8 cellular contexts compared by ENCODE assay signal in the genomic region with DNA sequence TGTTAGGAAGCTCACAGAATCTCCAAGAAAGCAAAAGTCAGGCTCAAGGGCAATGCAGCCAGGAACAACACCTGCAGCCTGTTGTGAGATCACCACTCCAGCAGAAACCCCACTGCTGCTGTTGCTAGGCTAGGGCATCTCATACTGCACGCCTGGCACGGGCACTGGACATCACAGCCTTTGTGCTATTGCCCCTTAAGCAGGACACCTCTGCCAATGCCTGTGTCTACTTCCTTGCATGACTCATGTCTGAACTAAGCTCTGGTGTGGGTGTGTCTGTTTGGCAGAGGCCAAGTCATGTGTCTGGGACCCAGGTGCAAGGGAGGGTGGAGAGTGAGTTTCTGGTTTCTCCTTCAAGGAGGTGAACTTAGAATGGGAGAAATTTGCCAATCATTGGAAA. TPM values are rescaled to one million over a fixed set of nuclear protein-coding genes. Genes with fewer than 3 reads are reported as not detected.
A peak's percentile ranks its signal among the peaks of the same experiment; 100 is the strongest.
DNase-seq lines count a peak whose midpoint lies in the region; ATAC-seq and TF ChIP-seq lines count a peak whose summit lies in the region.

No MANE protein-coding gene starts in this region.

- peak overlapping the region; percentile 27 for H2AFZ ChIP-seq in MM.1S (ENCODE audit: low read length)
- no peak overlapping the region for H2AFZ ChIP-seq in neural progenitor cell (replicated peaks)

- CTCF ChIA-PET in activated B cell treated with CpG ODN at 0.5 μM for 24 hours (lab: Charles Lee): interaction anchor here (0.7 to 5.3 kb wide), 3 partner anchors 15 to 409 kb away, joined by 3 to 30 read pairs (median 3); no protein-coding TSS in a partner anchor

- H3K9me3 ChIP-seq in MM.1S (replicated peaks; ENCODE audit: insufficient read depth, low read length) (no peaks in the 10 kb centered on the region), endodermal cell (ENCODE audit: control insufficient read depth, low read length) (peaks cover 13% of the 10 kb centered on the region), neural progenitor cell (ENCODE audit: low read depth) (no peaks in the 10 kb centered on the region)

- H3K4me1 Mint-ChIP-seq in activated B cell treated with CpG ODN at 0.5 μM for 24 hours: peaks cover 65% of the 10 kb centered on the region
- H3K4me1 Mint-ChIP-seq in endodermal cell: peaks cover 48% of the 10 kb centered on the region
- peaks cover 8% of the 10 kb centered on the region for H3K4me1 Mint-ChIP-seq in neural progenitor cell

- H4K20me1 ChIP-seq in MM.1S (ENCODE audit: insufficient read depth, low read length): no peaks in the 10 kb centered on the region
- H4K20me1 ChIP-seq in neural progenitor cell (ENCODE audit: low read depth): no peaks in the 10 kb centered on the region

- no peaks in the 10 kb centered on the region for H3K36me3 Mint-ChIP-seq in activated B cell treated with CpG ODN at 0.5 μM for 24 hours (ENCODE audit: low read depth)
- no peaks in the 10 kb centered on the region for H3K36me3 Mint-ChIP-seq in endodermal cell (ENCODE audit: low read depth)
- H3K36me3 Mint-ChIP-seq in neural progenitor cell: no peaks in the 10 kb centered on the region

- intact Hi-C loops in activated B cell treated with CpG ODN at 0.5 μM for 24 hours (cut with micrococcal nuclease): loop anchor here (1.0 to 10.0 kb wide), 3 partner anchors 10 to 1068 kb away; a partner anchor contains a TSS

- H3K4me3 Mint-ChIP-seq in activated B cell treated with CpG ODN at 0.5 μM for 24 hours: peak overlapping the region; percentile 12
- H3K4me3 Mint-ChIP-seq in endodermal cell: no peak overlapping the region
- H3K4me3 Mint-ChIP-seq in neural progenitor cell: no peak overlapping the region

- WGBS in endodermal cell (ENCODE audit: insufficient coverage in 1 of 2, insufficient read length in 1 of 2), 2 experiments: 92 to 100% methylated on average over 2 of the region's 2 CpGs

- H3K4me3 ChIP-seq in MM.1S (ENCODE audit: low read length) (no peak overlapping the region), endodermal cell (ENCODE audit: low read length) (no peak overlapping the region), neural progenitor cell (no peak overlapping the region)

- H3K36me3 ChIP-seq in MM.1S (replicated peaks; ENCODE audit: insufficient read depth, low read length): no peaks in the 10 kb centered on the region
- no peaks in the 10 kb centered on the region for H3K36me3 ChIP-seq in endodermal cell (ENCODE audit: control insufficient read depth, insufficient read depth, low read length)
- H3K36me3 ChIP-seq in neural progenitor cell: no peaks in the 10 kb centered on the region

- H3K27ac Mint-ChIP-seq in activated B cell treated with CpG ODN at 0.5 μM for 24 hours: peak overlapping the region; percentile 6
- no peak overlapping the region for H3K27ac Mint-ChIP-seq in endodermal cell
- H3K27ac Mint-ChIP-seq in neural progenitor cell: no peak overlapping the region

- H3K79me2 ChIP-seq in MM.1S (ENCODE audit: low read length): no peaks in the 10 kb centered on the region
- no peaks in the 10 kb centered on the region for H3K79me2 ChIP-seq in neural progenitor cell (ENCODE audit: low read depth)

- no peaks in the 10 kb centered on the region for H3K9me2 ChIP-seq in MM.1S (replicated peaks; ENCODE audit: insufficient read depth, low read length)

- peaks cover 26% of the 10 kb centered on the region for H3F3A ChIP-seq in MM.1S (ENCODE audit: insufficient read depth, low read length)
- peaks cover 4% of the 10 kb centered on the region for H3F3A ChIP-seq in neural progenitor cell (ENCODE audit: low read depth)

- DNase-seq in NCI-H146 (lab: John Stamatoyannopoulos, UW): peak; percentile 24
- no peak for DNase-seq in NCI-H146 treated with DMSO at 0.1 percent for 48 hours (lab: John Stamatoyannopoulos, UW; ENCODE audit: unreplicated experiment)
- DNase-seq in MM.1S: peak; percentile 90
- no peak for DNase-seq in activated B cell treated with CpG ODN at 0.5 μM for 24 hours
- peak; percentile 63 for DNase-seq in endodermal cell
- peak; percentile 34 for DNase-seq in omental fat pad (ENCODE audit: low spot score)
- no peak for DNase-seq in neural progenitor cell (ENCODE audit: low spot score)

- H3K4me2 ChIP-seq in MM.1S (ENCODE audit: low read depth, low read length) (peak overlapping the region; percentile 58), neural progenitor cell (no peak overlapping the region)

- peaks cover 40% of the 10 kb centered on the region for H3K4me1 ChIP-seq in MM.1S (ENCODE audit: low read length)
- peaks cover 3% of the 10 kb centered on the region for H3K4me1 ChIP-seq in endodermal cell (ENCODE audit: control insufficient read depth, insufficient read depth, low read length)
- peaks cover 5% of the 10 kb centered on the region for H3K4me1 ChIP-seq in neural progenitor cell

- TF ChIP-seq CTCF in MM.1S (IDR thresholded peaks at IDR 0.05; ENCODE audit: low read length) (no peak), activated B cell treated with CpG ODN at 0.5 μM for 24 hours (IDR thresholded peaks at IDR 0.05) (no peak), endodermal cell (conservative IDR thresholded peaks at IDR 0.05) (no peak), omental fat pad (IDR thresholded peaks at IDR 0.05) (no peak), neural progenitor cell (IDR thresholded peaks at IDR 0.05) (no peak)

- H3K27me3 Mint-ChIP-seq in activated B cell treated with CpG ODN at 0.5 μM for 24 hours (no peaks in the 10 kb centered on the region), endodermal cell (ENCODE audit: insufficient read depth) (no peaks in the 10 kb centered on the region), neural progenitor cell (ENCODE audit: insufficient read depth, low read depth) (peaks cover 7% of the 10 kb centered on the region)

- ATAC-seq in HG02571 (IDR thresholded peaks at IDR 0.05; ENCODE audit: unreplicated experiment) (peak; percentile 93), activated B cell treated with CpG ODN at 0.5 μM for 24 hours (ENCODE audit: low read depth) (peak; percentile 70), omental fat pad (ENCODE audit: low FRiP score) (peak; percentile 85)

- H3K9ac ChIP-seq in MM.1S (ENCODE audit: low read length) (peak overlapping the region; percentile 22; the same call in 1 of the 2 replicates), endodermal cell (ENCODE audit: extremely low read depth, low read length, poor library complexity, severe bottlenecking) (no peak overlapping the region), neural progenitor cell (no peak overlapping the region)

- POLR2A ChIA-PET in activated B cell treated with CpG ODN at 0.5 μM for 24 hours (lab: Charles Lee): interaction anchor here (0.7 to 2.5 kb wide), 6 partner anchors 10 to 446 kb away, joined by 3 to 19 read pairs (median 4); a partner anchor contains a TSS

- no peaks in the 10 kb centered on the region for H3K27me3 ChIP-seq in MM.1S (replicated peaks; ENCODE audit: insufficient read depth, low read length)
- no peaks in the 10 kb centered on the region for H3K27me3 ChIP-seq in endodermal cell (ENCODE audit: control insufficient read depth, insufficient read depth, low read length, poor library complexity, severe bottlenecking)
- H3K27me3 ChIP-seq in neural progenitor cell: no peaks in the 10 kb centered on the region

- H3K9me3 Mint-ChIP-seq in activated B cell treated with CpG ODN at 0.5 μM for 24 hours (no peaks in the 10 kb centered on the region), endodermal cell (no peaks in the 10 kb centered on the region), neural progenitor cell (peaks cover 4% of the 10 kb centered on the region)

- peak overlapping the region; percentile 74 for H3K27ac ChIP-seq in MM.1S (ENCODE audit: low read length)
- H3K27ac ChIP-seq in endodermal cell (ENCODE audit: low read depth, low read length): no peak overlapping the region
- no peak overlapping the region for H3K27ac ChIP-seq in neural progenitor cell

RNA-seq across cellular contexts. Expression of a gene that starts 10.0 kb away (rescaled TPM):
- 97.1 and 98.5 TPM in 2 replicates for total RNA-seq in activated B cell treated with CpG ODN at 0.5 μM for 24 hours
- 100 to 1,000 TPM in 1 of 2 donors, 10 to 100 TPM in 1; 92.3 to 154 TPM for total RNA-seq in endodermal cell
- 65.1 TPM for polyA plus RNA-seq in endodermal cell (2013, experiment 1 of 2)
- polyA plus RNA-seq in endodermal cell (2013, experiment 2 of 2): 59.8 TPM
- total RNA-seq in omental fat pad: 10 to 100 TPM; 37.4 to 82.0 (median 51.1) TPM
- total RNA-seq in neural progenitor cell (ENCODE audit: low replicate concordance): 86.2 and 107 TPM in 2 replicates

RNA-seq across cellular contexts. Expression of a gene that starts 17.7 kb away (rescaled TPM):
- total RNA-seq in activated B cell treated with CpG ODN at 0.5 μM for 24 hours (0.75 and 0.81 TPM in 2 replicates), endodermal cell (1 to 10 TPM; 1.8 to 3.2 TPM), omental fat pad (100 to 1,000 TPM in 3 of 4 donors, 10 to 100 TPM in 1; 96.4 to 336 (median 119) TPM), neural progenitor cell (ENCODE audit: low replicate concordance) (7.4 and 11.8 TPM in 2 replicates)
- polyA plus RNA-seq in endodermal cell (2013, experiment 1 of 2): 8.8 TPM
- 7.7 TPM for polyA plus RNA-seq in endodermal cell (2013, experiment 2 of 2)

Comparison
In these comparisons a context has a peak if more than half of its experiments do, and no peak if none do; other contexts are left out.
1. DNase-seq: peak in NCI-H146 (single experiment), MM.1S (single experiment), endodermal cell (single experiment) and omental fat pad (single experiment); none in NCI-H146 treated with DMSO at 0.1 percent for 48 hours (single experiment), activated B cell treated with CpG ODN at 0.5 μM for 24 hours (single experiment) and neural progenitor cell (single experiment).
2. Peak in every context shown above with its lines, with median percentiles within 50 percentile points of each other: ATAC-seq.